In genomic region chr13:52569904-52570602, GRCh38 we compare ENCODE assay signal across 8 cellular contexts.
DNase-seq lines count a peak whose midpoint lies in the region; ATAC-seq and TF ChIP-seq lines count a peak whose summit lies in the region.
"Not testable (repeated sequence)": the region's sequence is repeated elsewhere in the genome, so short reads cannot be mapped to it uniquely, and the experiment has no call there.

No MANE protein-coding gene starts in this region.

- H3K36me3 Mint-ChIP-seq in WTC11, result not testable (repeated sequence)

- POLR2A ChIA-PET in WTC11 (lab: Charles Lee), result not testable (repeated sequence)

- in situ Hi-C loops in Caki2 (cut with HindIII; ENCODE audit: low pct_unique_long_range_greater_than_20kb, low sequenced_read_pairs), result not testable (repeated sequence)

- CTCF ChIA-PET in WTC11 (lab: Charles Lee), result interaction anchor here (0.7 to 0.9 kb wide), 7 partner anchors 29 to 398 kb away, joined by 3 to 9 read pairs (median 7); partner anchors contain the start of gene SUGT1

- H3K4me1 Mint-ChIP-seq in WTC11, result not testable (repeated sequence)

- ATAC-seq in GM19468 (IDR thresholded peaks at IDR 0.05; ENCODE audit: extremely low read depth, unreplicated experiment), result peak; percentile 23
- ATAC-seq in HG03432 (IDR thresholded peaks at IDR 0.05; ENCODE audit: unreplicated experiment), result peak; percentile 79
- ATAC-seq in WTC11, result peak; percentile 100
- peak; percentile 99 for ATAC-seq in left lobe of liver

- not testable (repeated sequence) for H3K27me3 Mint-ChIP-seq in WTC11 (ENCODE audit: low read depth)

- DNase-seq in Caki2 (ENCODE audit: low read depth) (peak; percentile 2), NCI-H345 (lab: John Stamatoyannopoulos, UW) (peak; percentile 41), WTC11 (ENCODE audit: low spot score) (peak; percentile 62), ecto neural progenitor cell (ENCODE audit: low spot score) (peak; percentile 52), left lobe of liver (ENCODE audit: low spot score) (peak; percentile 50)
- DNase-seq in stimulated activated CD4-positive, alpha-beta T cell treated with anti-CD3 and anti-CD28 coated beads, Interleukin-12 subunit alpha, Interleukin-12 subunit beta, amount 100 ng/mL, for 48 hours (ENCODE audit: low read depth in 2 of 3, low spot score in 1 of 3), result peak in 2 of 3 donors; percentile 0 to 1

- H3K4me3 Mint-ChIP-seq in WTC11, result peak overlapping the region; percentile 43

- not testable (repeated sequence) for H3K27ac Mint-ChIP-seq in WTC11

- not testable (repeated sequence) for TF ChIP-seq CTCF in WTC11 (IDR thresholded peaks at IDR 0.05)

- H3K9me3 Mint-ChIP-seq in WTC11, result not testable (repeated sequence)

TF ChIP-seq in WTC11, 78 proteins besides CTCF, POLR2A, EP300 and RAD21:
- TF ChIP-seq HMGA2 (CRISPR knock-in tag; IDR thresholded peaks at IDR 0.05), result peak; percentile 61

Comparison
In these comparisons a context has a peak if more than half of its experiments do, and no peak if none do; other contexts are left out.
1. Peak in every context shown above with its lines: DNase-seq and ATAC-seq.
2. DNase-seq: peak in every context shown above with its lines; median percentile 62 in WTC11; 52 in ecto neural progenitor cell; 50 in left lobe of liver; 41 in NCI-H345; 2 in Caki2; 0 in stimulated activated CD4-positive, alpha-beta T cell treated with anti-CD3 and anti-CD28 coated beads, Interleukin-12 subunit alpha, Interleukin-12 subunit beta, amount 100 ng/mL, for 48 hours.
3. ATAC-seq: peak in every context shown above with its lines; median percentile 100 in WTC11; 99 in left lobe of liver; 79 in HG03432; 23 in GM19468.